Comparison of ENCODE assay signal across 1 cellular context in genomic region chrX:129634541-129634940, GRCh38.
TF ChIP-seq lines count a peak whose summit lies in the region.

No MANE protein-coding gene starts in this region.

TF ChIP-seq in WTC11, 78 proteins besides CTCF, POLR2A, EP300 and RAD21 (continued from another document):
- TF ChIP-seq, protein P1, sequence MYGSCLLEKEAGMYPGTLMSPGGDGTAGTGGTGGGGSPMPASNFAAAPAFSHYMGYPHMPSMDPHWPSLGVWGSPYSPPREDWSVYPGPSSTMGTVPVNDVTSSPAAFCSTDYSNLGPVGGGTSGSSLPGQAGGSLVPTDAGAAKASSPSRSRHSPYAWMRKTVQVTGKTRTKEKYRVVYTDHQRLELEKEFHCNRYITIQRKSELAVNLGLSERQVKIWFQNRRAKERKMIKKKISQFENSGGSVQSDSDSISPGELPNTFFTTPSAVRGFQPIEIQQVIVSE (CRISPR knock-in tag; IDR thresholded peaks at IDR 0.05; ENCODE audit: borderline replicate concordance): no peak
- no peak for TF ChIP-seq USF2 (CRISPR knock-in tag; IDR thresholded peaks at IDR 0.05)
- no peak for TF ChIP-seq NR2C2 (CRISPR knock-in tag; IDR thresholded peaks at IDR 0.05)
- TF ChIP-seq HMGA2 (CRISPR knock-in tag; IDR thresholded peaks at IDR 0.05): no peak
- TF ChIP-seq ZBTB21 (CRISPR knock-in tag; IDR thresholded peaks at IDR 0.05; ENCODE audit: borderline replicate concordance): no peak
- no peak for TF ChIP-seq ETV6 (CRISPR knock-in tag; IDR thresholded peaks at IDR 0.05)
